Comparison of ENCODE assay signal across 16 cellular contexts in the genomic region with DNA sequence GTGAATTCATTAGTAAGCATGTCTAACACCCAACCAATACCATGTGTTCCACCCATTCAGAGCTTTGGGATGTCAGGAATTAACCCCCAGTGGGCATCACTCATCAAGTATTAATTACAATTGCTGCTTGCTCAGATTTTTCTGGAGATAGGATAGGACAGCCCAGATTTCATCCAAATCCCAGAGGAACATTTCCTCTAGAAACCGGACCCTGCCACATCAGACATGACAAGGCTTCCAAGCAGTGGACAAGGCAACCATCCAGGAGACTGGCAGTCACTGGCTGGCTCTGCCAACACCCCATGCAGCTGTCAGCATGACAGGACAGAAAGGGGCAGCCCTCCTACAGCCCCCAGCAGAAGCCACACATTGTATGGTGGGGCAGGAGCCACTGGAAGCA.
DNase-seq lines count a peak whose midpoint lies in the region; TF ChIP-seq lines count a peak whose summit lies in the region.
"Had no signal": no experiment of that assay in that cellular context is flagged by ENCODE, and none has a peak within 500 bp of the region (broad histone marks: within the 10 kb centered on the region; RNA-seq: fewer than 3 reads in every experiment).

No MANE protein-coding gene starts in this region.

- peak; percentile 51 for DNase-seq in EH (ENCODE audit: low read depth)
- DNase-seq in T1000 (lab: John Stamatoyannopoulos, UW) = peak; percentile 32
- DNase-seq in myocyte (ENCODE audit: low read depth) = peak; percentile 72
- no peak for DNase-seq in sigmoid colon
- no peak for DNase-seq in NAMALWA (ENCODE audit: low spot score)
- DNase-seq in NCI-H2196 (lab: John Stamatoyannopoulos, UW; ENCODE audit: unreplicated experiment) = no peak
- DNase-seq: BE2C, GOT3, HCEC 1CT, KG1, NCI-H1436 treated with DMSO at 0.1 percent for 48 hours, NCI-H1930, NCI-H226, NCI-H510A treated with DMSO at 0.1 percent for 48 hours, NCI-H82 had no signal

- intact Hi-C loops in sigmoid colon (cut with DNase I) = no loop called here

- H3K9me3 ChIP-seq in skeletal muscle tissue (ENCODE audit: control insufficient read depth in 3 of 3, low read length in 3 of 3) = no peaks in the 10 kb centered on the region
- H3K9me3 ChIP-seq in sigmoid colon = no peaks in the 10 kb centered on the region
- H3K9me3 ChIP-seq: BE2C had no signal

- H3K9ac ChIP-seq in skeletal muscle tissue (ENCODE audit: low read depth in 1 of 3, low read length in 3 of 3) = peak overlapping the region in 1 of 3 donors; percentile 57

- H3K4me3 ChIP-seq in skeletal muscle tissue (ENCODE audit: low read length in 3 of 3) (no peak overlapping the region), sigmoid colon (no peak overlapping the region)

- TF ChIP-seq POLR2A in sigmoid colon (IDR thresholded peaks at IDR 0.05) = no peak

- H3K27me3 ChIP-seq in skeletal muscle tissue (ENCODE audit: control insufficient read depth in 3 of 3, insufficient read depth in 3 of 3, low read length in 3 of 3) (no peaks in the 10 kb centered on the region), sigmoid colon (no peaks in the 10 kb centered on the region)
- H3K27me3 ChIP-seq: BE2C had no signal

- no peak for TF ChIP-seq CTCF in sigmoid colon (IDR thresholded peaks at IDR 0.05)

- H3K27ac ChIP-seq in skeletal muscle tissue (ENCODE audit: low read depth, low read length) (peak overlapping the region; percentile 80), sigmoid colon (no peak overlapping the region)

- no peaks in the 10 kb centered on the region for H3K36me3 ChIP-seq in skeletal muscle tissue (ENCODE audit: control insufficient read depth in 3 of 3, insufficient read depth in 3 of 3, low read length in 3 of 3)
- no peaks in the 10 kb centered on the region for H3K36me3 ChIP-seq in sigmoid colon
- H3K36me3 ChIP-seq: BE2C had no signal

- 96 to 100% methylated on average over 1 of the region's 1 CpG for WGBS in sigmoid colon, 2 donors

- TF ChIP-seq EP300 in sigmoid colon (IDR thresholded peaks at IDR 0.05) = no peak

- H3K4me1 ChIP-seq in skeletal muscle tissue (ENCODE audit: control insufficient read depth in 3 of 3, insufficient read depth in 3 of 3, low read length in 3 of 3) = peaks cover 34 to 39% (median 34%) of the 10 kb centered on the region in 3 donors
- no peaks in the 10 kb centered on the region for H3K4me1 ChIP-seq in sigmoid colon
- H3K4me1 ChIP-seq: BE2C had no signal

Comparison
In these comparisons a context has a peak if more than half of its experiments do, and no peak if none do; other contexts are left out.
1. DNase-seq: peak in EH (single experiment), T1000 (single experiment) and myocyte (single experiment); none in sigmoid colon (single experiment), NAMALWA (single experiment) and NCI-H2196 (single experiment).